ENCODE assay signal across 19 cellular contexts in genomic region chr16:50705436-50706110, GRCh38. TPM values are rescaled to one million over a fixed set of nuclear protein-coding genes. Genes with fewer than 3 reads are reported as not detected.
A peak's percentile ranks its signal among the peaks of the same experiment; 100 is the strongest.
DNase-seq lines count a peak whose midpoint lies in the region; ATAC-seq and TF ChIP-seq lines count a peak whose summit lies in the region.
"Had no signal": no experiment of that assay in that cellular context is flagged by ENCODE, and none has a peak within 500 bp of the region (broad histone marks: within the 10 kb centered on the region; RNA-seq: fewer than 3 reads in every experiment).

No MANE protein-coding gene starts in this region.

- H4K5ac ChIP-seq in mesendoderm (ENCODE audit: low read length) = no peak overlapping the region

- CTCF ChIA-PET in MCF 10A (lab: Yijun Ruan, JAX) = interaction anchor here (0.7 kb wide), 1 partner anchor 39 kb away, joined by 3 read pairs; no protein-coding TSS in a partner anchor

- no TSS peak for BruUV-seq in MCF 10A (replicated peaks; lab: Mats Ljungman, UMichigan)

- intact Hi-C loops in breast epithelium (cut with DNase I; ENCODE audit: low total_unique reads) (no loop called here), MCF 10A (cut with micrococcal nuclease) (no loop called here), esophagus squamous epithelium (cut with DNase I) (no loop called here)

- 58 to 63% methylated on average over 4 to 5 of the region's 5 CpGs for WGBS in esophagus squamous epithelium, 2 donors
- WGBS in mesendoderm (ENCODE audit: extremely low coverage, insufficient coverage, low lambda C conversion rate) = 100% methylated on average over 1 of the region's 5 CpGs

- H3K4me2 ChIP-seq in mesendoderm (ENCODE audit: low read length) = no peak overlapping the region

- no peak overlapping the region for H3K4me3 Mint-ChIP-seq in MCF 10A (ENCODE audit: unreplicated experiment)
- H3K4me3 Mint-ChIP-seq in activated T-helper 17 cell treated with anti-CD3 and anti-CD28 coated beads, Interleukin-2, amount 50 U/mL, for 72 hours = peak overlapping the region; percentile 46
- H3K4me3 Mint-ChIP-seq: IgD-negative memory B cell had no signal

- DNase-seq in breast epithelium (ENCODE audit: low spot score in 2 of 2) = no peak
- no peak for DNase-seq in MCF 10A (ENCODE audit: unreplicated experiment)
- no peak for DNase-seq in esophagus squamous epithelium (lab: John Stamatoyannopoulos, UW)
- no peak for DNase-seq in mesendoderm
- no peak for DNase-seq in central memory CD4-positive, alpha-beta T cell
- DNase-seq: Calu3, NCI-H1436 treated with DMSO at 0.1 percent for 48 hours, NCI-H2081, NCI-H524, RPMI8226, SJCRH30 had no signal

- H3K79me2 ChIP-seq in mesendoderm (ENCODE audit: control insufficient read depth, insufficient read depth, low read length) = no peaks in the 10 kb centered on the region

- H3K9ac ChIP-seq in mesendoderm (ENCODE audit: low read length) = no peak overlapping the region

- no peaks in the 10 kb centered on the region for H3K4me1 ChIP-seq in breast epithelium
- peaks cover 0 to 58% (median 16%) of the 10 kb centered on the region in 3 donors for H3K4me1 ChIP-seq in esophagus squamous epithelium
- no peaks in the 10 kb centered on the region for H3K4me1 ChIP-seq in mesendoderm (ENCODE audit: control insufficient read depth, low read depth, low read length)

- no peaks in the 10 kb centered on the region for H3K27me3 Mint-ChIP-seq in MCF 10A (ENCODE audit: insufficient read depth, unreplicated experiment)
- no peaks in the 10 kb centered on the region for H3K27me3 Mint-ChIP-seq in activated T-helper 17 cell treated with anti-CD3 and anti-CD28 coated beads, Interleukin-2, amount 50 U/mL, for 72 hours
- H3K27me3 Mint-ChIP-seq: IgD-negative memory B cell had no signal

- H3K27me3 ChIP-seq in breast epithelium (no peaks in the 10 kb centered on the region), esophagus squamous epithelium (no peaks in the 10 kb centered on the region), mesendoderm (ENCODE audit: insufficient read depth, low read length, poor library complexity) (no peaks in the 10 kb centered on the region)
- H3K27me3 ChIP-seq: SJCRH30 had no signal

- H4K8ac ChIP-seq in mesendoderm (ENCODE audit: low read depth, low read length) = no peak overlapping the region

- H2BK120ac ChIP-seq in mesendoderm (ENCODE audit: low read depth, low read length) = no peak overlapping the region

- H3K56ac ChIP-seq in mesendoderm (ENCODE audit: low read length) = no peak overlapping the region

- peaks cover 5% of the 10 kb centered on the region for H3K36me3 Mint-ChIP-seq in MCF 10A (ENCODE audit: insufficient read depth, unreplicated experiment)
- H3K36me3 Mint-ChIP-seq in activated T-helper 17 cell treated with anti-CD3 and anti-CD28 coated beads, Interleukin-2, amount 50 U/mL, for 72 hours (ENCODE audit: low read depth) = peaks cover 97% of the 10 kb centered on the region

- H3K27ac Mint-ChIP-seq in MCF 10A (ENCODE audit: low read depth, unreplicated experiment) = no peak overlapping the region
- H3K27ac Mint-ChIP-seq in activated T-helper 17 cell treated with anti-CD3 and anti-CD28 coated beads, Interleukin-2, amount 50 U/mL, for 72 hours = peak overlapping the region; percentile 46
- H3K27ac Mint-ChIP-seq: IgD-negative memory B cell had no signal

- peaks cover 16% of the 10 kb centered on the region for H3K9me3 Mint-ChIP-seq in MCF 10A (ENCODE audit: unreplicated experiment)
- H3K9me3 Mint-ChIP-seq in activated T-helper 17 cell treated with anti-CD3 and anti-CD28 coated beads, Interleukin-2, amount 50 U/mL, for 72 hours = peaks cover 11% of the 10 kb centered on the region

- H2AK5ac ChIP-seq in mesendoderm (ENCODE audit: low read length) = no peak overlapping the region

- peak; percentile 13 for ATAC-seq in activated T-helper 17 cell treated with anti-CD3 and anti-CD28 coated beads, Interleukin-2, amount 50 U/mL, for 72 hours (replicated peaks)
- no peak for ATAC-seq in HG03457 (IDR thresholded peaks at IDR 0.05; ENCODE audit: unreplicated experiment)
- ATAC-seq in GM19351 (IDR thresholded peaks at IDR 0.05; ENCODE audit: unreplicated experiment) = no peak
- ATAC-seq: HCT116 had no signal

- no peak overlapping the region for H2BK5ac ChIP-seq in mesendoderm (ENCODE audit: low read length)

- H3K23ac ChIP-seq in mesendoderm (ENCODE audit: low read length) = no peak overlapping the region

- TF ChIP-seq CTCF in breast epithelium (IDR thresholded peaks at IDR 0.05) (no peak), MCF 10A (IDR thresholded peaks at IDR 0.05; ENCODE audit: unreplicated experiment) (no peak), esophagus squamous epithelium (IDR thresholded peaks at IDR 0.05) (no peak)

- TF ChIP-seq POLR2A in breast epithelium (IDR thresholded peaks at IDR 0.05) = no peak
- no peak for TF ChIP-seq POLR2A in esophagus squamous epithelium (IDR thresholded peaks at IDR 0.05)

- peaks cover 5% of the 10 kb centered on the region for H3K4me1 Mint-ChIP-seq in MCF 10A (ENCODE audit: insufficient read depth, unreplicated experiment)
- H3K4me1 Mint-ChIP-seq in activated T-helper 17 cell treated with anti-CD3 and anti-CD28 coated beads, Interleukin-2, amount 50 U/mL, for 72 hours = peaks cover 62% of the 10 kb centered on the region

- no peak overlapping the region for H3K4ac ChIP-seq in mesendoderm (ENCODE audit: low read depth, low read length)

- no peak overlapping the region for H3K4me3 ChIP-seq in breast epithelium
- no peak overlapping the region for H3K4me3 ChIP-seq in esophagus squamous epithelium
- no peak overlapping the region for H3K4me3 ChIP-seq in mesendoderm (ENCODE audit: low read length)
- H3K4me3 ChIP-seq: SJCRH30 had no signal

- no peaks in the 10 kb centered on the region for H3K79me1 ChIP-seq in mesendoderm (ENCODE audit: low read length)

- no peak overlapping the region for H2BK15ac ChIP-seq in mesendoderm (replicated peaks; ENCODE audit: low read depth)

- no peaks in the 10 kb centered on the region for H3K36me3 ChIP-seq in breast epithelium
- peaks cover 0 to 13% (median 0%) of the 10 kb centered on the region in 3 donors for H3K36me3 ChIP-seq in esophagus squamous epithelium
- H3K36me3 ChIP-seq in mesendoderm (ENCODE audit: control insufficient read depth, insufficient read depth, low read length) = no peaks in the 10 kb centered on the region
- H3K36me3 ChIP-seq: SJCRH30 had no signal

- POLR2A ChIA-PET in MCF 10A (lab: Yijun Ruan, JAX) = interaction anchor here (0.6 kb wide), 1 partner anchor 32 kb away, joined by 3 read pairs; no protein-coding TSS in a partner anchor

- H3K18ac ChIP-seq in mesendoderm (ENCODE audit: low read length) = no peak overlapping the region

- H3K27ac ChIP-seq in breast epithelium (peak overlapping the region; percentile 29 to 61), esophagus squamous epithelium (peak overlapping the region; percentile 67 to 84 (median 77)), mesendoderm (ENCODE audit: low read depth, low read length) (no peak overlapping the region)
- H3K27ac ChIP-seq: SJCRH30 had no signal

- H3K9me3 ChIP-seq in breast epithelium = peaks cover 0 to 12% of the 10 kb centered on the region in 2 donors
- H3K9me3 ChIP-seq in esophagus squamous epithelium = peaks cover 0 to 13% (median 11%) of the 10 kb centered on the region in 3 donors
- H3K9me3 ChIP-seq: SJCRH30 had no signal

RNA-seq across cellular contexts. Expression of gene NOD2, which starts 12.2 kb away (rescaled TPM):
- 1 to 10 TPM; 2.6 to 4.9 (median 3.8) TPM for total RNA-seq in breast epithelium
- total RNA-seq in MCF 10A (2022) = 1.7 and 4.2 TPM in 2 replicates
- 10 to 100 TPM in 1 of 2 donors, 1 to 10 TPM in 1; 7.6 to 28.4 TPM for total RNA-seq in activated T-helper 17 cell treated with anti-CD3 and anti-CD28 coated beads, Interleukin-2, amount 50 U/mL, for 72 hours
- total RNA-seq in esophagus squamous epithelium = 10 to 100 TPM; 10.5 to 28.1 (median 21.6) TPM
- 0.14 TPM for polyA plus RNA-seq in mesendoderm (2013, experiment 1 of 2)
- 0.14 TPM for polyA plus RNA-seq in mesendoderm (2013, experiment 2 of 2)
- total RNA-seq: A172, G401, HT1080, SJCRH30 had no signal

RNA-seq across cellular contexts. Expression of gene SNX20, which starts 24.5 kb away (rescaled TPM):
- total RNA-seq in breast epithelium (1 to 10 TPM; 1.3 to 2.9 (median 2.7) TPM), MCF 10A (2022) (not detected in 2 replicates), esophagus squamous epithelium (1 to 10 TPM in 2 of 4 donors, under 1 TPM in 2; 0.38 to 2.9 (median 1.7) TPM)
- 10 to 100 TPM; 53.9 to 96.9 TPM for total RNA-seq in activated T-helper 17 cell treated with anti-CD3 and anti-CD28 coated beads, Interleukin-2, amount 50 U/mL, for 72 hours
- polyA plus RNA-seq in mesendoderm (2013, experiment 1 of 2) = not detected
- polyA plus RNA-seq in mesendoderm (2013, experiment 2 of 2) = not detected
- total RNA-seq: A172, Calu3, G401, HT1080, SJCRH30 had no signal

RNA-seq across cellular contexts. Expression of gene CYLD, which starts 36.3 kb away (rescaled TPM):
- total RNA-seq in breast epithelium (10 to 100 TPM; 40.6 to 62.9 (median 43.4) TPM), MCF 10A (2022) (53.7 and 69.1 TPM in 2 replicates), esophagus squamous epithelium (10 to 100 TPM; 22.6 to 45.9 (median 36.0) TPM)
- total RNA-seq in activated T-helper 17 cell treated with anti-CD3 and anti-CD28 coated beads, Interleukin-2, amount 50 U/mL, for 72 hours = 100 to 1,000 TPM; 112 to 130 TPM
- 6.6 TPM for polyA plus RNA-seq in mesendoderm (2013, experiment 1 of 2)
- 7.1 TPM for polyA plus RNA-seq in mesendoderm (2013, experiment 2 of 2)

Comparison
In these comparisons a context has a peak if more than half of its experiments do, and no peak if none do; other contexts are left out.
1. RNA of gene SNX20, which starts 24.5 kb away (total RNA-seq): 53.9 to 96.9 TPM in activated T-helper 17 cell treated with anti-CD3 and anti-CD28 coated beads, Interleukin-2, amount 50 U/mL, for 72 hours; 1.3 to 2.9 TPM in breast epithelium, 0.38 to 2.9 TPM in esophagus squamous epithelium and not detected in MCF 10A; every median in the first group is over 10 times any median in the second.